In genomic region chr3:193872265-193872753, GRCh38 we compare ENCODE assay signal across 9 cellular contexts.
A peak's percentile ranks its signal among the peaks of the same experiment; 100 is the strongest.
DNase-seq lines count a peak whose midpoint lies in the region; ATAC-seq and TF ChIP-seq lines count a peak whose summit lies in the region.
"Had no signal": no experiment of that assay in that cellular context is flagged by ENCODE, and none has a peak within 500 bp of the region (broad histone marks: within the 10 kb centered on the region; RNA-seq: fewer than 3 reads in every experiment).

No MANE protein-coding gene starts in this region.

- H3K4me1 Mint-ChIP-seq in activated CD4-positive, alpha-beta T cell treated with anti-CD3 and anti-CD28 coated beads, Interleukin-2, amount 10 ng/mL, durations not matched to agents 24 days and 14 days: peaks cover 8% of the 10 kb centered on the region
- peaks cover 8% of the 10 kb centered on the region for H3K4me1 Mint-ChIP-seq in glutamatergic neuron (ENCODE audit: low read depth, unreplicated experiment)
- H3K4me1 Mint-ChIP-seq: central memory CD8-positive, alpha-beta T cell had no signal

- H3K9me3 Mint-ChIP-seq in activated CD4-positive, alpha-beta T cell treated with anti-CD3 and anti-CD28 coated beads, Interleukin-2, amount 10 ng/mL, durations not matched to agents 24 days and 14 days: no peaks in the 10 kb centered on the region
- peaks cover 2% of the 10 kb centered on the region for H3K9me3 Mint-ChIP-seq in glutamatergic neuron (ENCODE audit: unreplicated experiment)
- H3K9me3 Mint-ChIP-seq: central memory CD8-positive, alpha-beta T cell had no signal

- H3K27ac ChIP-seq in RWPE2 (ENCODE audit: poor library complexity, severe bottlenecking) (peak overlapping the region; percentile 77), aorta (ENCODE audit: low read depth in 1 of 2, low read length in 2 of 2) (no peak overlapping the region)

- H3K4me1 ChIP-seq in RWPE2 (ENCODE audit: insufficient read depth, poor library complexity, severe bottlenecking): peaks cover 64% of the 10 kb centered on the region
- H3K4me1 ChIP-seq in aorta (ENCODE audit: control insufficient read depth in 1 of 2, insufficient read depth in 2 of 2, low read length in 2 of 2): no peaks in the 10 kb centered on the region

- no peaks in the 10 kb centered on the region for H3K36me3 Mint-ChIP-seq in activated CD4-positive, alpha-beta T cell treated with anti-CD3 and anti-CD28 coated beads, Interleukin-2, amount 10 ng/mL, durations not matched to agents 24 days and 14 days (ENCODE audit: low read depth)
- peaks cover 10% of the 10 kb centered on the region for H3K36me3 Mint-ChIP-seq in glutamatergic neuron (ENCODE audit: unreplicated experiment)

- peak; percentile 58 for ATAC-seq in HG02870 (IDR thresholded peaks at IDR 0.05; ENCODE audit: unreplicated experiment)
- peak; percentile 77 for ATAC-seq in RWPE2 (ENCODE audit: low read depth)
- peak; percentile 6 for ATAC-seq in aorta (ENCODE audit: low FRiP score)

- H3K36me3 ChIP-seq in RWPE2 (ENCODE audit: low read depth): no peaks in the 10 kb centered on the region
- H3K36me3 ChIP-seq in aorta (ENCODE audit: control insufficient read depth in 1 of 2, insufficient read depth in 2 of 2, low read length in 1 of 2): no peaks in the 10 kb centered on the region

- no peaks in the 10 kb centered on the region for H3K27me3 ChIP-seq in RWPE2 (ENCODE audit: insufficient read depth, poor library complexity, severe bottlenecking)
- no peaks in the 10 kb centered on the region for H3K27me3 ChIP-seq in aorta (ENCODE audit: control insufficient read depth in 1 of 2, insufficient read depth in 2 of 2, low read length in 1 of 2)

- intact Hi-C loops in activated CD4-positive, alpha-beta T cell treated with anti-CD3 and anti-CD28 coated beads, Interleukin-2, amount 10 ng/mL, durations not matched to agents 24 days and 14 days (cut with micrococcal nuclease): no loop called here
- intact Hi-C loops in aorta (cut with DNase I): no loop called here

- peaks cover 43% of the 10 kb centered on the region for H3K27me3 Mint-ChIP-seq in activated CD4-positive, alpha-beta T cell treated with anti-CD3 and anti-CD28 coated beads, Interleukin-2, amount 10 ng/mL, durations not matched to agents 24 days and 14 days
- H3K27me3 Mint-ChIP-seq in glutamatergic neuron (ENCODE audit: unreplicated experiment): peaks cover 9% of the 10 kb centered on the region

- TF ChIP-seq CTCF in RWPE2 (IDR thresholded peaks at IDR 0.05; ENCODE audit: poor library complexity, severe bottlenecking) (no peak), glutamatergic neuron (IDR thresholded peaks at IDR 0.05; ENCODE audit: partially characterized antibody, unreplicated experiment) (no peak)

- no peak overlapping the region for H3K27ac Mint-ChIP-seq in activated CD4-positive, alpha-beta T cell treated with anti-CD3 and anti-CD28 coated beads, Interleukin-2, amount 10 ng/mL, durations not matched to agents 24 days and 14 days
- H3K27ac Mint-ChIP-seq in glutamatergic neuron (ENCODE audit: unreplicated experiment): no peak overlapping the region

- H3K4me3 Mint-ChIP-seq in activated CD4-positive, alpha-beta T cell treated with anti-CD3 and anti-CD28 coated beads, Interleukin-2, amount 10 ng/mL, durations not matched to agents 24 days and 14 days: no peak overlapping the region
- H3K4me3 Mint-ChIP-seq in glutamatergic neuron (ENCODE audit: unreplicated experiment): no peak overlapping the region
- H3K4me3 Mint-ChIP-seq: central memory CD8-positive, alpha-beta T cell had no signal

- H3K4me3 ChIP-seq in RWPE2 (ENCODE audit: severe bottlenecking): no peak overlapping the region
- H3K4me3 ChIP-seq in aorta (ENCODE audit: low read length in 2 of 2): no peak overlapping the region

- 79 to 95% methylated on average over 2 of the region's 2 CpGs for WGBS in aorta, 2 donors

- peak; percentile 59 for DNase-seq in activated CD4-positive, alpha-beta T cell treated with anti-CD3 and anti-CD28 coated beads, Interleukin-2, amount 10 ng/mL, durations not matched to agents 24 days and 14 days
- DNase-seq in activated CD4-positive, alpha-beta T cell treated with anti-CD3 and anti-CD28 coated beads, Interleukin-2, amount 50 U/mL, for 1 hour: no peak
- peak; percentile 92 for DNase-seq in RWPE2 (ENCODE audit: low spot score)
- peak; percentile 48 for DNase-seq in hepatic stellate cell (ENCODE audit: low spot score)
- no peak for DNase-seq in aorta
- no peak for DNase-seq in SKM-1 treated with dmso at 0.1 percent for 144 hours (lab: John Stamatoyannopoulos, UW; ENCODE audit: unreplicated experiment)
- DNase-seq in glutamatergic neuron: no peak

- no peaks in the 10 kb centered on the region for H3K9me3 ChIP-seq in RWPE2 (ENCODE audit: severe bottlenecking)
- no peaks in the 10 kb centered on the region for H3K9me3 ChIP-seq in aorta (ENCODE audit: control insufficient read depth, low read length)

Comparison
In these comparisons a context has a peak if more than half of its experiments do, and no peak if none do; other contexts are left out.
1. DNase-seq: peak in activated CD4-positive, alpha-beta T cell treated with anti-CD3 and anti-CD28 coated beads, Interleukin-2, amount 10 ng/mL, durations not matched to agents 24 days and 14 days (single experiment), RWPE2 (single experiment) and hepatic stellate cell (single experiment); none in activated CD4-positive, alpha-beta T cell treated with anti-CD3 and anti-CD28 coated beads, Interleukin-2, amount 50 U/mL, for 1 hour (single experiment), aorta (0 of 2), SKM-1 treated with dmso at 0.1 percent for 144 hours (single experiment) and glutamatergic neuron (single experiment).
2. ATAC-seq: peak in every context shown above with its lines; median percentile 77 in RWPE2; 58 in HG02870; 6 in aorta.